ENCODE assay signal across 1 cellular context in the genomic region with DNA sequence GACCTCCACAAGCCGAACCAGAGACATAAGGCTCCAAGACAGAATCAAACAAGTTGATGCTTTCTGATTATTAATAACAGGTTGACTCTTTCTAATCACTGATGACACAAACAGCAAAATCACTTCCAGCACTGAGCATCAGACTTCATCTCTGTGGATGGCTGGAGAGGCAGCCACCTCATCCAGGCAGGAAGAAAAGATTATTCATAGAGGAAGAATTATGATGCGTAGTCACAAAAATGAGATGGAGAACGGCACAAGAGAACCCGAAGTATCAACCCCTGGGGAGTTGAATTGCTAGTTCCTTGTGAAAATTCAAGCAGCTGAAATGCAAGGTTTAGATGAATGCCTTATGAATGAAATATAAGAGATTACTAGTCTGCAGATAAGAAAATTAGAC.
TF ChIP-seq lines count a peak whose summit lies in the region.

No MANE protein-coding gene starts in this region.

TF ChIP-seq in IMR-90, 13 proteins besides CTCF, POLR2A, EP300 and RAD21:
- TF ChIP-seq CEBPB (IDR thresholded peaks at IDR 0.05; ENCODE audit: low read depth, low read length): no peak
- TF ChIP-seq, protein P1, sequence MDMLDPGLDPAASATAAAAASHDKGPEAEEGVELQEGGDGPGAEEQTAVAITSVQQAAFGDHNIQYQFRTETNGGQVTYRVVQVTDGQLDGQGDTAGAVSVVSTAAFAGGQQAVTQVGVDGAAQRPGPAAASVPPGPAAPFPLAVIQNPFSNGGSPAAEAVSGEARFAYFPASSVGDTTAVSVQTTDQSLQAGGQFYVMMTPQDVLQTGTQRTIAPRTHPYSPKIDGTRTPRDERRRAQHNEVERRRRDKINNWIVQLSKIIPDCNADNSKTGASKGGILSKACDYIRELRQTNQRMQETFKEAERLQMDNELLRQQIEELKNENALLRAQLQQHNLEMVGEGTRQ (IDR thresholded peaks at IDR 0.05; ENCODE audit: low read depth, low read length): no peak
- TF ChIP-seq, protein P2, sequence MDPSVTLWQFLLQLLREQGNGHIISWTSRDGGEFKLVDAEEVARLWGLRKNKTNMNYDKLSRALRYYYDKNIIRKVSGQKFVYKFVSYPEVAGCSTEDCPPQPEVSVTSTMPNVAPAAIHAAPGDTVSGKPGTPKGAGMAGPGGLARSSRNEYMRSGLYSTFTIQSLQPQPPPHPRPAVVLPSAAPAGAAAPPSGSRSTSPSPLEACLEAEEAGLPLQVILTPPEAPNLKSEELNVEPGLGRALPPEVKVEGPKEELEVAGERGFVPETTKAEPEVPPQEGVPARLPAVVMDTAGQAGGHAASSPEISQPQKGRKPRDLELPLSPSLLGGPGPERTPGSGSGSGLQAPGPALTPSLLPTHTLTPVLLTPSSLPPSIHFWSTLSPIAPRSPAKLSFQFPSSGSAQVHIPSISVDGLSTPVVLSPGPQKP (IDR thresholded peaks at IDR 0.05; ENCODE audit: borderline replicate concordance, low read depth, low read length): no peak
- TF ChIP-seq CHD1 (IDR thresholded peaks at IDR 0.05; ENCODE audit: low read depth, low read length): no peak
- TF ChIP-seq NFE2L2 (IDR thresholded peaks at IDR 0.05; ENCODE audit: low read depth, low read length): no peak
- no peak for TF ChIP-seq RFX5 (IDR thresholded peaks at IDR 0.05; ENCODE audit: low read depth, low read length)
- no peak for TF ChIP-seq MXI1 (IDR thresholded peaks at IDR 0.05; ENCODE audit: borderline replicate concordance, low read depth, low read length)
- no peak for TF ChIP-seq RCOR1 (IDR thresholded peaks at IDR 0.05; ENCODE audit: insufficient replicate concordance, low read length)
- no peak for TF ChIP-seq MAZ (IDR thresholded peaks at IDR 0.05; ENCODE audit: borderline replicate concordance, low read depth, low read length)
- TF ChIP-seq FOS (IDR thresholded peaks at IDR 0.05; ENCODE audit: low read depth, low read length): no peak
- no peak for TF ChIP-seq SMC3 (IDR thresholded peaks at IDR 0.05; ENCODE audit: low read depth, low read length)
- TF ChIP-seq MAFK (IDR thresholded peaks at IDR 0.05; ENCODE audit: low read depth, low read length): no peak
- no peak for TF ChIP-seq BHLHE40 (IDR thresholded peaks at IDR 0.05; ENCODE audit: low read depth, low read length)
